ENCODE assay signal across 1 cellular context in the genomic region with DNA sequence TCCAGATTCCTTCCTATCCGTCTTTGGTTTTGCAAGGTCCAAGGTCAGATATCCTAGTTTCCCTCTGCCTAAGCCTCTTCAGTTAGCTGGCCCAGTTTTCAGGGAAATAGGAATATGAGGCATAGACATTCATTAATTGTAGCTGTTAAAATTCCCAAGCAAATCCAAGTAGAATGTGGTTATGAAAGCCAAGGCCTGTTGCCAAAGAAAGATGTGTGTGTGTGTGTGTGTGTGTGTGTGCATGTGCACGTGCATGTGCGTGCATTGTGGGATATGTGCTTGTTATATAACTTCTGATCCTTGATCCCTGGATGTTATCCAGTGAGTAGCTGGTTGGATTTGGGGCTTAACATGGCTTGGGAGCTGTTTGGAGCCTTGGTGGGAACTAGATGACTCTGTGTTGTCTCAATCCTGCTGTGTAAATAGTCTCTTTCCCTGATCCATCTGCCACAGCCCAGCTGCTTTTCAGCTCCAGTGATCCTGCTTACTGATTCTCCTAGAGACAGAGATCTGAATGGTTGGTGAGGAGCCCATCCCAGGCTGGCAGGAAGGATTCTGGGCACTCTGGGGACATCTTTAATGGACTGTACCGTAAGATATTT.
TF ChIP-seq lines count a peak whose summit lies in the region.

No MANE protein-coding gene starts in this region.

TF ChIP-seq in HepG2, 621 proteins besides CTCF, POLR2A, EP300 and RAD21 (continued from another document and continues in another):
- TF ChIP-seq AKAP8 (CRISPR knock-in tag; IDR thresholded peaks at IDR 0.05): no peak
- TF ChIP-seq NCOA1 (CRISPR knock-in tag; IDR thresholded peaks at IDR 0.05): 0 out of 2 replicates have a peak, but pooled peaks have one; percentile 26
- TF ChIP-seq MIER3 (CRISPR knock-in tag; IDR thresholded peaks at IDR 0.05; ENCODE audit: borderline replicate concordance): peak; percentile 87; the same call in 1 of the 2 replicates
- TF ChIP-seq SIN3A (IDR thresholded peaks at IDR 0.05; ENCODE audit: borderline replicate concordance, low read depth, low read length): peak; percentile 72; the same call in 1 of the 2 replicates
- TF ChIP-seq, protein P1, sequence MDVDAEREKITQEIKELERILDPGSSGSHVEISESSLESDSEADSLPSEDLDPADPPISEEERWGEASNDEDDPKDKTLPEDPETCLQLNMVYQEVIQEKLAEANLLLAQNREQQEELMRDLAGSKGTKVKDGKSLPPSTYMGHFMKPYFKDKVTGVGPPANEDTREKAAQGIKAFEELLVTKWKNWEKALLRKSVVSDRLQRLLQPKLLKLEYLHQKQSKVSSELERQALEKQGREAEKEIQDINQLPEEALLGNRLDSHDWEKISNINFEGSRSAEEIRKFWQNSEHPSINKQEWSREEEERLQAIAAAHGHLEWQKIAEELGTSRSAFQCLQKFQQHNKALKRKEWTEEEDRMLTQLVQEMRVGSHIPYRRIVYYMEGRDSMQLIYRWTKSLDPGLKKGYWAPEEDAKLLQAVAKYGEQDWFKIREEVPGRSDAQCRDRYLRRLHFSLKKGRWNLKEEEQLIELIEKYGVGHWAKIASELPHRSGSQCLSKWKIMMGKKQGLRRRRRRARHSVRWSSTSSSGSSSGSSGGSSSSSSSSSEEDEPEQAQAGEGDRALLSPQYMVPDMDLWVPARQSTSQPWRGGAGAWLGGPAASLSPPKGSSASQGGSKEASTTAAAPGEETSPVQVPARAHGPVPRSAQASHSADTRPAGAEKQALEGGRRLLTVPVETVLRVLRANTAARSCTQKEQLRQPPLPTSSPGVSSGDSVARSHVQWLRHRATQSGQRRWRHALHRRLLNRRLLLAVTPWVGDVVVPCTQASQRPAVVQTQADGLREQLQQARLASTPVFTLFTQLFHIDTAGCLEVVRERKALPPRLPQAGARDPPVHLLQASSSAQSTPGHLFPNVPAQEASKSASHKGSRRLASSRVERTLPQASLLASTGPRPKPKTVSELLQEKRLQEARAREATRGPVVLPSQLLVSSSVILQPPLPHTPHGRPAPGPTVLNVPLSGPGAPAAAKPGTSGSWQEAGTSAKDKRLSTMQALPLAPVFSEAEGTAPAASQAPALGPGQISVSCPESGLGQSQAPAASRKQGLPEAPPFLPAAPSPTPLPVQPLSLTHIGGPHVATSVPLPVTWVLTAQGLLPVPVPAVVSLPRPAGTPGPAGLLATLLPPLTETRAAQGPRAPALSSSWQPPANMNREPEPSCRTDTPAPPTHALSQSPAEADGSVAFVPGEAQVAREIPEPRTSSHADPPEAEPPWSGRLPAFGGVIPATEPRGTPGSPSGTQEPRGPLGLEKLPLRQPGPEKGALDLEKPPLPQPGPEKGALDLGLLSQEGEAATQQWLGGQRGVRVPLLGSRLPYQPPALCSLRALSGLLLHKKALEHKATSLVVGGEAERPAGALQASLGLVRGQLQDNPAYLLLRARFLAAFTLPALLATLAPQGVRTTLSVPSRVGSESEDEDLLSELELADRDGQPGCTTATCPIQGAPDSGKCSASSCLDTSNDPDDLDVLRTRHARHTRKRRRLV (CRISPR knock-in tag; IDR thresholded peaks at IDR 0.05): peak; percentile 61; the same call in 1 of the 2 replicates
- no peak for TF ChIP-seq ZBTB39 (CRISPR knock-in tag; IDR thresholded peaks at IDR 0.05)
- TF ChIP-seq CC2D1A (CRISPR knock-in tag; IDR thresholded peaks at IDR 0.05): no peak
- no peak for TF ChIP-seq NONO (IDR thresholded peaks at IDR 0.05)
- peak; percentile 72; the same call in 1 of the 2 replicates for TF ChIP-seq NONO (CRISPR knock-in tag; conservative IDR thresholded peaks at IDR 0.05)
- TF ChIP-seq, protein P2, sequence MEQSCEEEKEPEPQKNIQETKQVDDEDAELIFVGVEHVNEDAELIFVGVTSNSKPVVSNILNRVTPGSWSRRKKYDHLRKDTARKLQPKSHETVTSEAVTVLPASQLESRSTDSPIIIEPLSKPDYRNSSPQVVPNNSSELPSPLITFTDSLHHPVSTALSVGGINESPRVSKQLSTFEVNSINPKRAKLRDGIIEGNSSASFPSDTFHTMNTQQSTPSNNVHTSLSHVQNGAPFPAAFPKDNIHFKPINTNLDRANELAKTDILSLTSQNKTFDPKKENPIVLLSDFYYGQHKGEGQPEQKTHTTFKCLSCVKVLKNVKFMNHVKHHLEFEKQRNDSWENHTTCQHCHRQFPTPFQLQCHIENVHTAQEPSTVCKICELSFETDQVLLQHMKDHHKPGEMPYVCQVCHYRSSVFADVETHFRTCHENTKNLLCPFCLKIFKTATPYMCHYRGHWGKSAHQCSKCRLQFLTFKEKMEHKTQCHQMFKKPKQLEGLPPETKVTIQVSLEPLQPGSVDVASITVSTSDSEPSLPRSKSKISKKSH (CRISPR knock-in tag; IDR thresholded peaks at IDR 0.05; ENCODE audit: borderline replicate concordance): no peak
- TF ChIP-seq TRAFD1 (CRISPR knock-in tag; IDR thresholded peaks at IDR 0.05; ENCODE audit: borderline replicate concordance): no peak
- peak; percentile 98 for TF ChIP-seq ZNF644 (CRISPR knock-in tag; IDR thresholded peaks at IDR 0.05; ENCODE audit: low read depth)
- TF ChIP-seq ZNF230 (CRISPR knock-in tag; IDR thresholded peaks at IDR 0.05): peak; percentile 88
- TF ChIP-seq ZNF124 (CRISPR knock-in tag; IDR thresholded peaks at IDR 0.05): no peak
- TF ChIP-seq, protein P3, sequence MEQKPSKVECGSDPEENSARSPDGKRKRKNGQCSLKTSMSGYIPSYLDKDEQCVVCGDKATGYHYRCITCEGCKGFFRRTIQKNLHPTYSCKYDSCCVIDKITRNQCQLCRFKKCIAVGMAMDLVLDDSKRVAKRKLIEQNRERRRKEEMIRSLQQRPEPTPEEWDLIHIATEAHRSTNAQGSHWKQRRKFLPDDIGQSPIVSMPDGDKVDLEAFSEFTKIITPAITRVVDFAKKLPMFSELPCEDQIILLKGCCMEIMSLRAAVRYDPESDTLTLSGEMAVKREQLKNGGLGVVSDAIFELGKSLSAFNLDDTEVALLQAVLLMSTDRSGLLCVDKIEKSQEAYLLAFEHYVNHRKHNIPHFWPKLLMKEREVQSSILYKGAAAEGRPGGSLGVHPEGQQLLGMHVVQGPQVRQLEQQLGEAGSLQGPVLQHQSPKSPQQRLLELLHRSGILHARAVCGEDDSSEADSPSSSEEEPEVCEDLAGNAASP (CRISPR knock-in tag; IDR thresholded peaks at IDR 0.05; ENCODE audit: borderline replicate concordance): peak; percentile 62; the same call in 1 of the 2 replicates
- TF ChIP-seq ZNF235 (CRISPR knock-in tag; IDR thresholded peaks at IDR 0.05; ENCODE audit: borderline replicate concordance): no peak
- TF ChIP-seq, protein P4, sequence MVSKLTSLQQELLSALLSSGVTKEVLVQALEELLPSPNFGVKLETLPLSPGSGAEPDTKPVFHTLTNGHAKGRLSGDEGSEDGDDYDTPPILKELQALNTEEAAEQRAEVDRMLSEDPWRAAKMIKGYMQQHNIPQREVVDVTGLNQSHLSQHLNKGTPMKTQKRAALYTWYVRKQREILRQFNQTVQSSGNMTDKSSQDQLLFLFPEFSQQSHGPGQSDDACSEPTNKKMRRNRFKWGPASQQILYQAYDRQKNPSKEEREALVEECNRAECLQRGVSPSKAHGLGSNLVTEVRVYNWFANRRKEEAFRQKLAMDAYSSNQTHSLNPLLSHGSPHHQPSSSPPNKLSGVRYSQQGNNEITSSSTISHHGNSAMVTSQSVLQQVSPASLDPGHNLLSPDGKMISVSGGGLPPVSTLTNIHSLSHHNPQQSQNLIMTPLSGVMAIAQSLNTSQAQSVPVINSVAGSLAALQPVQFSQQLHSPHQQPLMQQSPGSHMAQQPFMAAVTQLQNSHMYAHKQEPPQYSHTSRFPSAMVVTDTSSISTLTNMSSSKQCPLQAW (CRISPR knock-in tag; IDR thresholded peaks at IDR 0.05): peak; percentile 75
- peak; percentile 78; the same call in 1 of the 2 replicates for TF ChIP-seq KAT8 (CRISPR knock-in tag; IDR thresholded peaks at IDR 0.05)
- TF ChIP-seq SMAD9 (CRISPR knock-in tag; IDR thresholded peaks at IDR 0.05): no peak
- no peak for TF ChIP-seq GPN1 (CRISPR knock-in tag; IDR thresholded peaks at IDR 0.05; ENCODE audit: borderline replicate concordance)
- peak; percentile 87 for TF ChIP-seq ZNF788 (CRISPR knock-in tag; IDR thresholded peaks at IDR 0.05; ENCODE audit: borderline replicate concordance)
- TF ChIP-seq ZNF784 (CRISPR knock-in tag; IDR thresholded peaks at IDR 0.05; ENCODE audit: borderline replicate concordance): 0 out of 2 replicates have a peak, but pooled peaks have one; percentile 21
- peak; percentile 84; the same call in 1 of the 2 replicates for TF ChIP-seq FOXK1 (CRISPR knock-in tag; IDR thresholded peaks at IDR 0.05; ENCODE audit: borderline replicate concordance, low read depth)
- TF ChIP-seq NCOR1 (IDR thresholded peaks at IDR 0.05; ENCODE audit: borderline replicate concordance, low read length): peak; percentile 82; the same call in 1 of the 2 replicates
- peak; percentile 28 for TF ChIP-seq ZEB1 (IDR thresholded peaks at IDR 0.05; ENCODE audit: insufficient replicate concordance, low read depth)
- 0 out of 2 replicates have a peak, but pooled peaks have one; percentile 24 for TF ChIP-seq ZNF234 (CRISPR knock-in tag; conservative IDR thresholded peaks at IDR 0.05)
- TF ChIP-seq SETDB1 (CRISPR knock-in tag; IDR thresholded peaks at IDR 0.05; ENCODE audit: borderline replicate concordance): 0 out of 2 replicates have a peak, but pooled peaks have one; percentile 46
- TF ChIP-seq, protein P5, sequence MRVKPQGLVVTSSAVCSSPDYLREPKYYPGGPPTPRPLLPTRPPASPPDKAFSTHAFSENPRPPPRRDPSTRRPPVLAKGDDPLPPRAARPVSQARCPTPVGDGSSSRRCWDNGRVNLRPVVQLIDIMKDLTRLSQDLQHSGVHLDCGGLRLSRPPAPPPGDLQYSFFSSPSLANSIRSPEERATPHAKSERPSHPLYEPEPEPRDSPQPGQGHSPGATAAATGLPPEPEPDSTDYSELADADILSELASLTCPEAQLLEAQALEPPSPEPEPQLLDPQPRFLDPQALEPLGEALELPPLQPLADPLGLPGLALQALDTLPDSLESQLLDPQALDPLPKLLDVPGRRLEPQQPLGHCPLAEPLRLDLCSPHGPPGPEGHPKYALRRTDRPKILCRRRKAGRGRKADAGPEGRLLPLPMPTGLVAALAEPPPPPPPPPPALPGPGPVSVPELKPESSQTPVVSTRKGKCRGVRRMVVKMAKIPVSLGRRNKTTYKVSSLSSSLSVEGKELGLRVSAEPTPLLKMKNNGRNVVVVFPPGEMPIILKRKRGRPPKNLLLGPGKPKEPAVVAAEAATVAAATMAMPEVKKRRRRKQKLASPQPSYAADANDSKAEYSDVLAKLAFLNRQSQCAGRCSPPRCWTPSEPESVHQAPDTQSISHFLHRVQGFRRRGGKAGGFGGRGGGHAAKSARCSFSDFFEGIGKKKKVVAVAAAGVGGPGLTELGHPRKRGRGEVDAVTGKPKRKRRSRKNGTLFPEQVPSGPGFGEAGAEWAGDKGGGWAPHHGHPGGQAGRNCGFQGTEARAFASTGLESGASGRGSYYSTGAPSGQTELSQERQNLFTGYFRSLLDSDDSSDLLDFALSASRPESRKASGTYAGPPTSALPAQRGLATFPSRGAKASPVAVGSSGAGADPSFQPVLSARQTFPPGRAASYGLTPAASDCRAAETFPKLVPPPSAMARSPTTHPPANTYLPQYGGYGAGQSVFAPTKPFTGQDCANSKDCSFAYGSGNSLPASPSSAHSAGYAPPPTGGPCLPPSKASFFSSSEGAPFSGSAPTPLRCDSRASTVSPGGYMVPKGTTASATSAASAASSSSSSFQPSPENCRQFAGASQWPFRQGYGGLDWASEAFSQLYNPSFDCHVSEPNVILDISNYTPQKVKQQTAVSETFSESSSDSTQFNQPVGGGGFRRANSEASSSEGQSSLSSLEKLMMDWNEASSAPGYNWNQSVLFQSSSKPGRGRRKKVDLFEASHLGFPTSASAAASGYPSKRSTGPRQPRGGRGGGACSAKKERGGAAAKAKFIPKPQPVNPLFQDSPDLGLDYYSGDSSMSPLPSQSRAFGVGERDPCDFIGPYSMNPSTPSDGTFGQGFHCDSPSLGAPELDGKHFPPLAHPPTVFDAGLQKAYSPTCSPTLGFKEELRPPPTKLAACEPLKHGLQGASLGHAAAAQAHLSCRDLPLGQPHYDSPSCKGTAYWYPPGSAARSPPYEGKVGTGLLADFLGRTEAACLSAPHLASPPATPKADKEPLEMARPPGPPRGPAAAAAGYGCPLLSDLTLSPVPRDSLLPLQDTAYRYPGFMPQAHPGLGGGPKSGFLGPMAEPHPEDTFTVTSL (CRISPR knock-in tag; IDR thresholded peaks at IDR 0.05; ENCODE audit: borderline replicate concordance): peak; percentile 72
- TF ChIP-seq ZNF576 (CRISPR knock-in tag; IDR thresholded peaks at IDR 0.05): 0 out of 2 replicates have a peak, but pooled peaks have one; percentile 40
- TF ChIP-seq ZNF777 (CRISPR knock-in tag; IDR thresholded peaks at IDR 0.05): no peak
- TF ChIP-seq ZNF431 (CRISPR knock-in tag; IDR thresholded peaks at IDR 0.05; ENCODE audit: borderline replicate concordance, low read depth): peak; percentile 64; the same call in 1 of the 2 replicates
- peak; percentile 52; the same call in 1 of the 2 replicates for TF ChIP-seq ESRRA (CRISPR knock-in tag; IDR thresholded peaks at IDR 0.05; ENCODE audit: low read depth)
- peak; percentile 60; the same call in 1 of the 2 replicates for TF ChIP-seq ZNF224 (CRISPR knock-in tag; IDR thresholded peaks at IDR 0.05)
